8 cellular contexts compared by ENCODE assay signal in the genomic region with DNA sequence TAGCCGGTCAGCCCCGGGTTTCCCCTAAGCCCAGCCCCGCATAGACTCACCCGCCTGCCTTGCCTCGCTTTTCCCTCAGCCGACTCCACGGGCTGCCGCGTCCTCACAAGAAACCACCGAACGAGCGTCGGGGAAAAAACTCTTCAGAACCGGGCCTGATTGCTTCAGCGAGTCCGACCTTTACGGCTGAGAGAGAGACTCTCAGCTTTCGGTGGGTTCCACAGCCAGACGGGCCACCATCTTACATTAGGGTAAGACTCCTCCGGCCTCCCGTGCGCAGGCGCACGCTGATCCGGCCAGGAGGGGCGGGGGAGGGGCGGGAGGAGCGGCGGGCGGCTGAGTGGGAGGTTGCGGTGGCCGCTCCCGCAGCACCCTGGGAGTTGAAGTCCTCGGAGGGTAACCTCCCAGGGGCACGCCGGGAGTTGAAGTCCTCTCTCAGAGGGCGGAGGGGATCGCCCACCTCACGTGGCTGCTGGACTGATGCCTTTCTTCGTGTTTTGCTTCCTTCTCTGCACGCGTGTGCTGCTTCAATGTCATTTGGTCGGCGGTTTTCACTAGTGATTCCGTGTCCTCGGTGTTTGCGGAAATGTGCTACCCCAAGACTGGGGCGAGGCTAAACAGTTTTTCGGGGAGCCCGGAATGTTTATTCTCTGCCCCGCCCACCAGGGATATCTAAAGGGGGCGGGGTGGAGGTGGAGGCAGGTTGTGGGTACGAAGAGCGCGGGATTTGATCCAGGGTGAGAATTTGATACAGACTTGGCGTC. TPM values are rescaled to one million over a fixed set of nuclear protein-coding genes. Genes with fewer than 3 reads are reported as not detected.
A peak's percentile ranks its signal among the peaks of the same experiment; 100 is the strongest.
DNase-seq lines count a peak whose midpoint lies in the region; ATAC-seq and TF ChIP-seq lines count a peak whose summit lies in the region.

A gene with protein sequence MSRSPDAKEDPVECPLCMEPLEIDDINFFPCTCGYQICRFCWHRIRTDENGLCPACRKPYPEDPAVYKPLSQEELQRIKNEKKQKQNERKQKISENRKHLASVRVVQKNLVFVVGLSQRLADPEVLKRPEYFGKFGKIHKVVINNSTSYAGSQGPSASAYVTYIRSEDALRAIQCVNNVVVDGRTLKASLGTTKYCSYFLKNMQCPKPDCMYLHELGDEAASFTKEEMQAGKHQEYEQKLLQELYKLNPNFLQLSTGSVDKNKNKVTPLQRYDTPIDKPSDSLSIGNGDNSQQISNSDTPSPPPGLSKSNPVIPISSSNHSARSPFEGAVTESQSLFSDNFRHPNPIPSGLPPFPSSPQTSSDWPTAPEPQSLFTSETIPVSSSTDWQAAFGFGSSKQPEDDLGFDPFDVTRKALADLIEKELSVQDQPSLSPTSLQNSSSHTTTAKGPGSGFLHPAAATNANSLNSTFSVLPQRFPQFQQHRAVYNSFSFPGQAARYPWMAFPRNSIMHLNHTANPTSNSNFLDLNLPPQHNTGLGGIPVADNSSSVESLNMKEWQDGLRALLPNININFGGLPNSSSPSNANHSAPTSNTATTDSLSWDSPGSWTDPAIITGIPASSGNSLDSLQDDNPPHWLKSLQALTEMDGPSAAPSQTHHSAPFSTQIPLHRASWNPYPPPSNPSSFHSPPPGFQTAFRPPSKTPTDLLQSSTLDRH (minus strand): TSS at position 264 of the 764 bp plus-strand sequence. CDS start 71,771 bp downstream, outside the sequence.

- peak within 1 kb of the TSS; percentile 74 for H3K4me3 ChIP-seq in GM12875 (ENCODE audit: low read depth, low read length)
- peak within 1 kb of the TSS; percentile 85 for H3K4me3 ChIP-seq in thoracic aorta

- ATAC-seq in HG02759 (IDR thresholded peaks at IDR 0.05; ENCODE audit: unreplicated experiment) (peak; percentile 96), thoracic aorta (ENCODE audit: insufficient number of reproducible peaks, low FRiP score, low read depth) (peak; percentile 92)

- H3K27ac Mint-ChIP-seq in activated naive CD8-positive, alpha-beta T cell treated with anti-CD3 and anti-CD28 coated beads for 36 hours = no peak within 1 kb of the TSS
- H3K27ac Mint-ChIP-seq in osteocyte (ENCODE audit: unreplicated experiment) = no peak within 1 kb of the TSS

- no peaks in the 10 kb centered on the region for H3K36me3 ChIP-seq in thoracic aorta

- peaks cover 17% of the 10 kb centered on the region for H3K4me1 Mint-ChIP-seq in activated naive CD8-positive, alpha-beta T cell treated with anti-CD3 and anti-CD28 coated beads for 36 hours
- H3K4me1 Mint-ChIP-seq in osteocyte (ENCODE audit: unreplicated experiment) = peaks cover 18% of the 10 kb centered on the region

- TF ChIP-seq CTCF in GM12875 (IDR thresholded peaks at IDR 0.05; ENCODE audit: borderline replicate concordance, insufficient read depth, low read depth, low read length) (no peak), osteocyte (IDR thresholded peaks at IDR 0.05) (no peak), thoracic aorta (IDR thresholded peaks at IDR 0.05) (no peak)

- H3K36me3 Mint-ChIP-seq in activated naive CD8-positive, alpha-beta T cell treated with anti-CD3 and anti-CD28 coated beads for 36 hours = peaks cover 1% of the 10 kb centered on the region
- H3K36me3 Mint-ChIP-seq in osteocyte (ENCODE audit: unreplicated experiment) = no peaks in the 10 kb centered on the region

- no peaks in the 10 kb centered on the region for H3K9me3 Mint-ChIP-seq in activated naive CD8-positive, alpha-beta T cell treated with anti-CD3 and anti-CD28 coated beads for 36 hours
- no peaks in the 10 kb centered on the region for H3K9me3 Mint-ChIP-seq in osteocyte (ENCODE audit: unreplicated experiment)

- no peaks in the 10 kb centered on the region for H3K27me3 Mint-ChIP-seq in activated naive CD8-positive, alpha-beta T cell treated with anti-CD3 and anti-CD28 coated beads for 36 hours
- H3K27me3 Mint-ChIP-seq in osteocyte (ENCODE audit: unreplicated experiment) = no peaks in the 10 kb centered on the region

- H3K4me1 ChIP-seq in thoracic aorta (ENCODE audit: control insufficient read depth in 1 of 2, low read depth in 2 of 2) = peaks cover 20% of the 10 kb centered on the region in 2 donors

- H3K27me3 ChIP-seq in thoracic aorta (replicated peaks; ENCODE audit: insufficient read depth) = no peaks in the 10 kb centered on the region

- no peak within 1 kb of the TSS for H3K4me3 Mint-ChIP-seq in activated naive CD8-positive, alpha-beta T cell treated with anti-CD3 and anti-CD28 coated beads for 36 hours
- no peak within 1 kb of the TSS for H3K4me3 Mint-ChIP-seq in osteocyte (ENCODE audit: unreplicated experiment)

- H3K9me3 ChIP-seq in thoracic aorta = no peaks in the 10 kb centered on the region

- H3K27ac ChIP-seq in thoracic aorta = peak within 1 kb of the TSS; percentile 84 to 86

- peak; percentile 95 for DNase-seq in NCI-H1105 treated with DMSO at 0.1 percent for 48 hours (lab: John Stamatoyannopoulos, UW)
- peak; percentile 90 for DNase-seq in SKM-1 (lab: John Stamatoyannopoulos, UW; ENCODE audit: unreplicated experiment)
- DNase-seq in activated naive CD8-positive, alpha-beta T cell treated with anti-CD3 and anti-CD28 coated beads for 36 hours = peak; percentile 93
- DNase-seq in head of caudate nucleus = peak; percentile 92 to 99 (median 97)
- peak; percentile 98 for DNase-seq in osteocyte (ENCODE audit: extremely low spot score, unreplicated experiment)
- peak; percentile 88 for DNase-seq in thoracic aorta (ENCODE audit: low spot score)

- intact Hi-C loops in head of caudate nucleus (cut with DNase I) = loop anchor here (5.0 to 10.0 kb wide), 3 partner anchors 47 to 233 kb away; partner anchors contain the start of gene NUP205

RNA-seq across cellular contexts. Expression of the gene that starts here (rescaled TPM):
- total RNA-seq in activated naive CD8-positive, alpha-beta T cell treated with anti-CD3 and anti-CD28 coated beads for 36 hours = 10 to 100 TPM; 17.0 to 17.5 TPM
- total RNA-seq in osteocyte = 21.1 and 22.8 TPM in 2 replicates
- 10 to 100 TPM; 19.5 to 22.4 TPM for total RNA-seq in thoracic aorta

Comparison
In these comparisons a context has a peak if more than half of its experiments do, and no peak if none do; other contexts are left out.
1. Peak in every context shown above with its lines: DNase-seq, ATAC-seq, H3K4me3 ChIP-seq and H3K27ac ChIP-seq.